ENCODE assay signal across 8 cellular contexts in genomic region chr1:241356519-241357365, GRCh38. TPM values are rescaled to one million over a fixed set of nuclear protein-coding genes. Genes with fewer than 3 reads are reported as not detected.
DNase-seq lines count a peak whose midpoint lies in the region; ATAC-seq and TF ChIP-seq lines count a peak whose summit lies in the region.

RGS7 (minus strand) TSS chr1:241357205.

- H3K9ac ChIP-seq in rectal smooth muscle tissue (ENCODE audit: low read length), result no peak within 1 kb of the TSS

- H3K4me3 ChIP-seq in A673 (ENCODE audit: low read depth, low read length, poor library complexity, severe bottlenecking) (peak within 1 kb of the TSS; percentile 24), rectal smooth muscle tissue (ENCODE audit: low read length) (peak within 1 kb of the TSS; percentile 46)

- no peaks in the 10 kb centered on the region for H3K36me3 ChIP-seq in A673 (ENCODE audit: insufficient read depth, low read length, poor library complexity, severe bottlenecking)
- no peaks in the 10 kb centered on the region for H3K36me3 ChIP-seq in rectal smooth muscle tissue (ENCODE audit: control insufficient read depth, insufficient read depth, low read length)

- POLR2A ChIA-PET in A673 (lab: Charles Lee; ENCODE audit: low non-redundant PET), result no interaction called here

- CTCF ChIA-PET in A673 (lab: Charles Lee), result no interaction called here

- H3K27ac ChIP-seq in A673 (ENCODE audit: low read depth, low read length, poor library complexity, severe bottlenecking), result no peak within 1 kb of the TSS
- H3K27ac ChIP-seq in rectal smooth muscle tissue (ENCODE audit: low read depth, low read length), result no peak within 1 kb of the TSS

- H3K4me1 ChIP-seq in A673 (ENCODE audit: insufficient read depth, low read length, poor library complexity, severe bottlenecking) (no peaks in the 10 kb centered on the region), rectal smooth muscle tissue (ENCODE audit: control insufficient read depth, insufficient read depth, low read length) (no peaks in the 10 kb centered on the region)

- intact Hi-C loops in A673 (cut with micrococcal nuclease; ENCODE audit: unreplicated experiment), result no loop called here

- TF ChIP-seq CTCF in A673 (conservative IDR thresholded peaks at IDR 0.05; ENCODE audit: low read depth, low read length), result no peak

- ATAC-seq in GM18511 (IDR thresholded peaks at IDR 0.05; ENCODE audit: unreplicated experiment) (peak; percentile 73), HG02973 (IDR thresholded peaks at IDR 0.05; ENCODE audit: unreplicated experiment) (peak; percentile 51)

- no peaks in the 10 kb centered on the region for H3K9me3 ChIP-seq in A673 (ENCODE audit: low read depth, low read length, poor library complexity, severe bottlenecking)

- peak; percentile 11 for DNase-seq in A673 (ENCODE audit: low spot score)
- DNase-seq in NCI-H2227 treated with DMSO at 0.1 percent for 48 hours (lab: John Stamatoyannopoulos, UW), result peak; percentile 13
- DNase-seq in astrocyte of the hippocampus (ENCODE audit: low read depth, low spot score), result peak; percentile 81
- DNase-seq in hypothalamus (lab: John Stamatoyannopoulos, UW), result peak in 49 of 51 donors; percentile 8 to 86 (median 55)
- no peak for DNase-seq in RKO (ENCODE audit: low spot score)

- H3K27me3 ChIP-seq in A673 (replicated peaks; ENCODE audit: insufficient read depth, low read depth, low read length, poor library complexity) (peaks cover 55% of the 10 kb centered on the region), rectal smooth muscle tissue (ENCODE audit: control insufficient read depth, insufficient read depth, low read length) (no peaks in the 10 kb centered on the region)

- no TSS peak for BruUV-seq in A673 (replicated peaks; lab: Mats Ljungman, UMichigan)

RNA-seq across cellular contexts. Expression of gene RGS7, which starts in this region (rescaled TPM):
- not detected in 2 replicates for total RNA-seq in A673 (2021)

Comparison
In these comparisons a context has a peak if more than half of its experiments do, and no peak if none do; other contexts are left out.
1. Peak in DNase-seq and H3K4me3 ChIP-seq in A673; RNA of the gene not detected or under 1 TPM.